Comparison of ENCODE assay signal across 19 cellular contexts in genomic region chr17:35127751-35128514, GRCh38. TPM values are rescaled to one million over a fixed set of nuclear protein-coding genes. Genes with fewer than 3 reads are reported as not detected.
DNase-seq lines count a peak whose midpoint lies in the region; ATAC-seq lines count a peak whose summit lies in the region.
"Had no signal": no experiment of that assay in that cellular context is flagged by ENCODE, and none has a peak within 500 bp of the region (broad histone marks: within the 10 kb centered on the region; RNA-seq: fewer than 3 reads in every experiment).

No MANE protein-coding gene starts in this region.

- H3K9me3 Mint-ChIP-seq in activated naive CD8-positive, alpha-beta T cell treated with anti-CD3 and anti-CD28 coated beads for 36 hours = no peaks in the 10 kb centered on the region
- H3K9me3 Mint-ChIP-seq in activated naive CD8-positive, alpha-beta T cell treated with anti-CD3 and anti-CD28 coated beads, Interleukin-2, amount 50 U/mL, for 24 hours = no peaks in the 10 kb centered on the region
- H3K9me3 Mint-ChIP-seq: activated T-helper 2 cell treated with anti-CD3 and anti-CD28 coated beads, Interferon-gamma antibody, Interleukin-2, Interleukin-4, amounts not matched to agents 10 μg/mL and 5 μg/mL and 100 μg/mL, durations not matched to agents 14 hours and 24 hours and 36 hours; IgD-negative memory B cell; neural progenitor cell had no signal

- peaks cover 0 to 6% of the 10 kb centered on the region in 2 donors for H3K36me3 ChIP-seq in aorta (ENCODE audit: control insufficient read depth in 1 of 2, insufficient read depth in 2 of 2, low read length in 1 of 2)
- H3K36me3 ChIP-seq: neural progenitor cell had no signal

- no peaks in the 10 kb centered on the region for H3K27me3 Mint-ChIP-seq in activated naive CD8-positive, alpha-beta T cell treated with anti-CD3 and anti-CD28 coated beads for 36 hours
- no peaks in the 10 kb centered on the region for H3K27me3 Mint-ChIP-seq in activated naive CD8-positive, alpha-beta T cell treated with anti-CD3 and anti-CD28 coated beads, Interleukin-2, amount 50 U/mL, for 24 hours
- H3K27me3 Mint-ChIP-seq in T-helper 17 cell = no peaks in the 10 kb centered on the region
- H3K27me3 Mint-ChIP-seq: IgD-negative memory B cell had no signal

- H3K4me3 Mint-ChIP-seq in activated naive CD8-positive, alpha-beta T cell treated with anti-CD3 and anti-CD28 coated beads for 36 hours = no peak overlapping the region
- H3K4me3 Mint-ChIP-seq in activated naive CD8-positive, alpha-beta T cell treated with anti-CD3 and anti-CD28 coated beads, Interleukin-2, amount 50 U/mL, for 24 hours = no peak overlapping the region
- no peak overlapping the region for H3K4me3 Mint-ChIP-seq in T-helper 17 cell
- H3K4me3 Mint-ChIP-seq: IgD-negative memory B cell, neural progenitor cell had no signal

- 80 to 82% methylated on average over 11 of the region's 11 CpGs for WGBS in aorta, 2 donors

- H3K27ac ChIP-seq in aorta (ENCODE audit: low read depth in 1 of 2, low read length in 2 of 2) (no peak overlapping the region), substantia nigra (ENCODE audit: low read depth, low read length, poor library complexity, severe bottlenecking) (no peak overlapping the region)
- H3K27ac ChIP-seq: neural progenitor cell, thyroid gland had no signal

- H3K9me3 ChIP-seq in aorta (ENCODE audit: control insufficient read depth, low read length) = no peaks in the 10 kb centered on the region
- H3K9me3 ChIP-seq in T-helper 17 cell (ENCODE audit: control insufficient read depth, low read length, poor library complexity, severe bottlenecking) = no peaks in the 10 kb centered on the region
- H3K9me3 ChIP-seq: thyroid gland had no signal

- H3K27ac Mint-ChIP-seq in activated naive CD8-positive, alpha-beta T cell treated with anti-CD3 and anti-CD28 coated beads for 36 hours = peak overlapping the region; percentile 38
- H3K27ac Mint-ChIP-seq in activated naive CD8-positive, alpha-beta T cell treated with anti-CD3 and anti-CD28 coated beads, Interleukin-2, amount 50 U/mL, for 24 hours = no peak overlapping the region
- H3K27ac Mint-ChIP-seq in T-helper 17 cell = no peak overlapping the region
- H3K27ac Mint-ChIP-seq: activated T-helper 2 cell treated with anti-CD3 and anti-CD28 coated beads, Interferon-gamma antibody, Interleukin-2, Interleukin-4, amounts not matched to agents 10 μg/mL and 5 μg/mL and 100 μg/mL, durations not matched to agents 14 hours and 24 hours and 36 hours; neural progenitor cell had no signal

- no peak for ATAC-seq in activated naive CD8-positive, alpha-beta T cell treated with anti-CD3 and anti-CD28 coated beads, Interleukin-2, amount 50 U/mL, for 24 hours
- ATAC-seq in aorta (ENCODE audit: low FRiP score) = peak; percentile 53
- ATAC-seq in T-helper 17 cell = no peak
- ATAC-seq in GM18867 (IDR thresholded peaks at IDR 0.05; ENCODE audit: unreplicated experiment) = no peak

- H3K4me1 Mint-ChIP-seq in activated naive CD8-positive, alpha-beta T cell treated with anti-CD3 and anti-CD28 coated beads for 36 hours = peaks cover 7% of the 10 kb centered on the region
- H3K4me1 Mint-ChIP-seq in activated naive CD8-positive, alpha-beta T cell treated with anti-CD3 and anti-CD28 coated beads, Interleukin-2, amount 50 U/mL, for 24 hours = no peaks in the 10 kb centered on the region
- peaks cover 3% of the 10 kb centered on the region for H3K4me1 Mint-ChIP-seq in T-helper 17 cell
- H3K4me1 Mint-ChIP-seq: neural progenitor cell had no signal

- no peaks in the 10 kb centered on the region for H3K4me1 ChIP-seq in aorta (ENCODE audit: control insufficient read depth in 1 of 2, insufficient read depth in 2 of 2, low read length in 2 of 2)
- H3K4me1 ChIP-seq: neural progenitor cell, thyroid gland had no signal

- DNase-seq in activated naive CD8-positive, alpha-beta T cell treated with anti-CD3 and anti-CD28 coated beads for 36 hours = no peak
- no peak for DNase-seq in activated naive CD8-positive, alpha-beta T cell treated with anti-CD3 and anti-CD28 coated beads, Interleukin-2, amount 50 U/mL, for 24 hours
- peak; percentile 94 for DNase-seq in fibroblast of gingiva (ENCODE audit: low read depth)
- peak; percentile 21 for DNase-seq in iris pigment epithelial cell (ENCODE audit: low read depth)
- DNase-seq in aorta = no peak
- no peak for DNase-seq in substantia nigra (lab: John Stamatoyannopoulos, UW)
- no peak for DNase-seq in T-helper 17 cell
- DNase-seq: activated CD8-positive, alpha-beta memory T cell treated with anti-CD3 and anti-CD28 coated beads for 24 hours; amygdala; NCI-H1048; retina; stimulated activated CD4-positive, alpha-beta T cell treated with anti-CD3 and anti-CD28 coated beads, Interleukin-1b, Interleukin-23, amount 100 ng/mL, for 48 hours; thyroid gland had no signal

- H3K36me3 Mint-ChIP-seq in activated naive CD8-positive, alpha-beta T cell treated with anti-CD3 and anti-CD28 coated beads for 36 hours = peaks cover 7% of the 10 kb centered on the region
- peaks cover 13% of the 10 kb centered on the region for H3K36me3 Mint-ChIP-seq in activated naive CD8-positive, alpha-beta T cell treated with anti-CD3 and anti-CD28 coated beads, Interleukin-2, amount 50 U/mL, for 24 hours (ENCODE audit: low read depth)
- no peaks in the 10 kb centered on the region for H3K36me3 Mint-ChIP-seq in T-helper 17 cell (ENCODE audit: low read depth)

- no peak overlapping the region for H3K4me3 ChIP-seq in aorta (ENCODE audit: low read length in 2 of 2)
- H3K4me3 ChIP-seq: neural progenitor cell, thyroid gland had no signal

- no peaks in the 10 kb centered on the region for H3K27me3 ChIP-seq in aorta (ENCODE audit: control insufficient read depth in 1 of 2, insufficient read depth in 2 of 2, low read length in 1 of 2)
- H3K27me3 ChIP-seq: neural progenitor cell, thyroid gland had no signal

- intact Hi-C loops in aorta (cut with DNase I) = no loop called here

RNA-seq across cellular contexts. Expression of gene FNDC8, which starts 6.5 kb away (rescaled TPM):
- total RNA-seq in activated naive CD8-positive, alpha-beta T cell treated with anti-CD3 and anti-CD28 coated beads for 36 hours = not detected
- total RNA-seq in aorta = not detected
- not detected for polyA plus RNA-seq in aorta
- total RNA-seq in T-helper 17 cell = not detected
- total RNA-seq: activated T-helper 2 cell treated with anti-CD3 and anti-CD28 coated beads, Interferon-gamma antibody, Interleukin-2, Interleukin-4, amounts not matched to agents 10 μg/mL and 5 μg/mL and 100 μg/mL, durations not matched to agents 14 hours and 24 hours and 36 hours; G401; lung microvascular endothelial cell; thyroid gland had no signal
- polyA plus RNA-seq: IgD-negative memory B cell had no signal

RNA-seq across cellular contexts. Expression of gene RAD51D, which starts 8.3 kb away (rescaled TPM):
- 10 to 100 TPM; 25.8 to 30.8 TPM for total RNA-seq in activated naive CD8-positive, alpha-beta T cell treated with anti-CD3 and anti-CD28 coated beads for 36 hours
- total RNA-seq in aorta (10 to 100 TPM; 14.8 to 17.3 TPM), T-helper 17 cell (10 to 100 TPM in 1 of 2 donors, 1 to 10 TPM in 1; 8.7 to 14.2 TPM)
- polyA plus RNA-seq in aorta = 10 to 100 TPM in 1 of 2 donors, 1 to 10 TPM in 1; 3.6 to 10.2 TPM

RNA-seq across cellular contexts. Expression of gene NLE1, which starts 14.2 kb away (rescaled TPM):
- total RNA-seq in activated naive CD8-positive, alpha-beta T cell treated with anti-CD3 and anti-CD28 coated beads for 36 hours = 10 to 100 TPM; 59.9 to 61.8 TPM
- total RNA-seq in aorta (10 to 100 TPM in 1 of 2 donors, 1 to 10 TPM in 1; 6.1 to 10.4 TPM), T-helper 17 cell (1 to 10 TPM; 9.5 to 9.6 TPM)
- polyA plus RNA-seq in aorta = 1 to 10 TPM; 4.5 to 5.6 TPM

RNA-seq across cellular contexts. Expression of gene UNC45B, which starts 19.7 kb away (rescaled TPM):
- under 1 TPM; 0.06 to 0.10 TPM for total RNA-seq in activated naive CD8-positive, alpha-beta T cell treated with anti-CD3 and anti-CD28 coated beads for 36 hours
- total RNA-seq in aorta (not detected), T-helper 17 cell (under 1 TPM; 0.15 to 0.23 TPM)
- under 1 TPM in 1 of 2 donors, not detected in 1; 0.50 TPM for polyA plus RNA-seq in aorta
- total RNA-seq: activated T-helper 2 cell treated with anti-CD3 and anti-CD28 coated beads, Interferon-gamma antibody, Interleukin-2, Interleukin-4, amounts not matched to agents 10 μg/mL and 5 μg/mL and 100 μg/mL, durations not matched to agents 14 hours and 24 hours and 36 hours; G401; lung microvascular endothelial cell; thyroid gland had no signal
- polyA plus RNA-seq: IgD-negative memory B cell had no signal

Comparison
In these comparisons a context has a peak if more than half of its experiments do, and no peak if none do; other contexts are left out.
1. DNase-seq: peak in fibroblast of gingiva (single experiment) and iris pigment epithelial cell (single experiment); none in activated naive CD8-positive, alpha-beta T cell treated with anti-CD3 and anti-CD28 coated beads for 36 hours (single experiment), activated naive CD8-positive, alpha-beta T cell treated with anti-CD3 and anti-CD28 coated beads, Interleukin-2, amount 50 U/mL, for 24 hours (single experiment), aorta (0 of 2), substantia nigra (0 of 49) and T-helper 17 cell (0 of 3).
2. RNA of gene NLE1, which starts 14.2 kb away (total RNA-seq): 59.9 to 61.8 TPM in activated naive CD8-positive, alpha-beta T cell treated with anti-CD3 and anti-CD28 coated beads for 36 hours; 6.1 to 10.4 TPM in aorta and 9.5 to 9.6 TPM in T-helper 17 cell; every median in the first group is over 4 times any median in the second.